ENCODE assay signal across 8 cellular contexts in genomic region chr19:57769345-57770131, GRCh38. TPM values are rescaled to one million over a fixed set of nuclear protein-coding genes. Genes with fewer than 3 reads are reported as not detected.
A peak's percentile ranks its signal among the peaks of the same experiment; 100 is the strongest.
DNase-seq lines count a peak whose midpoint lies in the region; ATAC-seq and TF ChIP-seq lines count a peak whose summit lies in the region.

TSS of gene ZNF586 (plus strand) at chr19:57769676. CDS start at chr19:57769843, 167 bp downstream.

- H3K4me3 ChIP-seq in fibroblast of the aortic adventitia (ENCODE audit: low read depth, low read length): peak within 1 kb of the TSS; percentile 84

- H3K9me3 Mint-ChIP-seq in nephron progenitor cell: peaks cover 76% of the 10 kb centered on the region
- peaks cover 23% of the 10 kb centered on the region for H3K9me3 Mint-ChIP-seq in stimulated activated naive CD8-positive, alpha-beta T cell treated with anti-CD3 and anti-CD28 coated beads, Interleukin-15, Interleukin-2, amounts not matched to agents 100 ng/mL and 50 ng/mL, for 24 hours

- peaks cover 3% of the 10 kb centered on the region for H3K27me3 Mint-ChIP-seq in nephron progenitor cell (ENCODE audit: low read depth, poor library complexity)
- H3K27me3 Mint-ChIP-seq in stimulated activated naive CD8-positive, alpha-beta T cell treated with anti-CD3 and anti-CD28 coated beads, Interleukin-15, Interleukin-2, amounts not matched to agents 100 ng/mL and 50 ng/mL, for 24 hours: no peaks in the 10 kb centered on the region

- no peak for TF ChIP-seq RAD21 in Ishikawa (IDR thresholded peaks at IDR 0.05; ENCODE audit: low read depth)

- H3K36me3 Mint-ChIP-seq in nephron progenitor cell (ENCODE audit: low read depth): peaks cover 81% of the 10 kb centered on the region
- H3K36me3 Mint-ChIP-seq in stimulated activated naive CD8-positive, alpha-beta T cell treated with anti-CD3 and anti-CD28 coated beads, Interleukin-15, Interleukin-2, amounts not matched to agents 100 ng/mL and 50 ng/mL, for 24 hours (ENCODE audit: low read depth): peaks cover 55% of the 10 kb centered on the region

- peak; percentile 90 for ATAC-seq in GM21576 (IDR thresholded peaks at IDR 0.05; ENCODE audit: unreplicated experiment)

- TF ChIP-seq EP300 in Ishikawa (IDR thresholded peaks at IDR 0.05; ENCODE audit: borderline replicate concordance): no peak

- no peak for TF ChIP-seq CTCF in fibroblast of the aortic adventitia (IDR thresholded peaks at IDR 0.05; ENCODE audit: insufficient read depth, low read length)
- no peak for TF ChIP-seq CTCF in nephron progenitor cell (IDR thresholded peaks at IDR 0.05)

- DNase-seq in DMS153 treated with DMSO at 0.1 percent for 48 hours (lab: John Stamatoyannopoulos, UW; ENCODE audit: unreplicated experiment) (peak; percentile 37), SHP77 (lab: John Stamatoyannopoulos, UW) (peak; percentile 91 to 95), fibroblast of the aortic adventitia (ENCODE audit: low read depth) (peak; percentile 92), nephron progenitor cell (peak; percentile 83)
- peak; percentile 79 for DNase-seq in activated T-helper 9 cell treated with anti-CD3 and anti-CD28 coated beads, Interleukin-2, amount 50 U/mL, for 16 hours (ENCODE audit: low read depth)

- H3K27ac Mint-ChIP-seq in nephron progenitor cell: peak within 1 kb of the TSS; percentile 57
- H3K27ac Mint-ChIP-seq in stimulated activated naive CD8-positive, alpha-beta T cell treated with anti-CD3 and anti-CD28 coated beads, Interleukin-15, Interleukin-2, amounts not matched to agents 100 ng/mL and 50 ng/mL, for 24 hours: peak within 1 kb of the TSS; percentile 81

- peaks cover 27% of the 10 kb centered on the region for H3K4me1 Mint-ChIP-seq in nephron progenitor cell
- peaks cover 43% of the 10 kb centered on the region for H3K4me1 Mint-ChIP-seq in stimulated activated naive CD8-positive, alpha-beta T cell treated with anti-CD3 and anti-CD28 coated beads, Interleukin-15, Interleukin-2, amounts not matched to agents 100 ng/mL and 50 ng/mL, for 24 hours (ENCODE audit: low read depth)

- H3K4me3 Mint-ChIP-seq in nephron progenitor cell: peak within 1 kb of the TSS; percentile 95
- H3K4me3 Mint-ChIP-seq in stimulated activated naive CD8-positive, alpha-beta T cell treated with anti-CD3 and anti-CD28 coated beads, Interleukin-15, Interleukin-2, amounts not matched to agents 100 ng/mL and 50 ng/mL, for 24 hours: peak within 1 kb of the TSS; percentile 89

TF ChIP-seq in Ishikawa, 13 proteins besides CTCF, POLR2A, EP300 and RAD21:
- peak; percentile 98 for TF ChIP-seq YY1 (IDR thresholded peaks at IDR 0.05; ENCODE audit: low read depth)
- TF ChIP-seq FOXM1 (IDR thresholded peaks at IDR 0.05; ENCODE audit: borderline replicate concordance, low read depth): no peak
- no peak for TF ChIP-seq CEBPB (IDR thresholded peaks at IDR 0.05)
- TF ChIP-seq CREB1 (IDR thresholded peaks at IDR 0.05; ENCODE audit: low read depth): peak; percentile 50; the same call in 1 of the 2 replicates
- TF ChIP-seq MAX (IDR thresholded peaks at IDR 0.05): peak; percentile 71
- no peak for TF ChIP-seq TEAD4 (IDR thresholded peaks at IDR 0.05)
- peak; percentile 1; the same call in 1 of the 2 replicates for TF ChIP-seq TCF12 (IDR thresholded peaks at IDR 0.05; ENCODE audit: low read depth)
- TF ChIP-seq ZBTB7A (IDR thresholded peaks at IDR 0.05; ENCODE audit: low read depth): no peak
- TF ChIP-seq NFIC (IDR thresholded peaks at IDR 0.05): no peak
- peak; percentile 56 for TF ChIP-seq TAF1 (IDR thresholded peaks at IDR 0.05; ENCODE audit: low read depth)
- TF ChIP-seq USF1 (IDR thresholded peaks at IDR 0.05): peak; percentile 39
- no peak for TF ChIP-seq REST (IDR thresholded peaks at IDR 0.05; ENCODE audit: low read depth)
- peak; percentile 54; the same call in 1 of the 2 replicates for TF ChIP-seq EGR1 (IDR thresholded peaks at IDR 0.05)

RNA-seq across cellular contexts. Expression of gene ZNF586, which starts in this region (rescaled TPM):
- 13.7 and 15.0 TPM in 2 replicates for total RNA-seq in fibroblast of the aortic adventitia (ENCODE audit: low replicate concordance)

Comparison
In these comparisons a context has a peak if more than half of its experiments do, and no peak if none do; other contexts are left out.
1. Peak in every context shown above with its lines: DNase-seq, ATAC-seq and H3K4me3 ChIP-seq.
2. DNase-seq: peak in every context shown above with its lines; median percentile 93 in SHP77; 92 in fibroblast of the aortic adventitia; 83 in nephron progenitor cell; 79 in activated T-helper 9 cell treated with anti-CD3 and anti-CD28 coated beads, Interleukin-2, amount 50 U/mL, for 16 hours; 37 in DMS153 treated with DMSO at 0.1 percent for 48 hours.